8 cellular contexts compared by ENCODE assay signal in genomic region chr7:116862234-116863167, GRCh38. TPM values are rescaled to one million over a fixed set of nuclear protein-coding genes. Genes with fewer than 3 reads are reported as not detected.
DNase-seq lines count a peak whose midpoint lies in the region; ATAC-seq and TF ChIP-seq lines count a peak whose summit lies in the region.

TSS of gene CAPZA2 (plus strand) at chr7:116862587. CDS start at chr7:116862612, 25 bp downstream.

- H3K9me3 Mint-ChIP-seq in naive thymus-derived CD8-positive, alpha-beta T cell: no peaks in the 10 kb centered on the region
- H3K9me3 Mint-ChIP-seq in stimulated activated naive B cell treated with anti-CD40 and anti-IgM and Interleukin-4, amounts not matched to agents 10 μg/mL and 1 μg/mL and 100 μg/mL, for 72 hours: no peaks in the 10 kb centered on the region

- peak within 1 kb of the TSS; percentile 89 for H3K4me3 ChIP-seq in LNCaP clone FGC (ENCODE audit: low read depth, low read length)

- ATAC-seq in naive thymus-derived CD8-positive, alpha-beta T cell: peak; percentile 87 to 92
- peak; percentile 90 for ATAC-seq in stimulated activated naive B cell treated with anti-CD40 and anti-IgM and Interleukin-4, amounts not matched to agents 10 μg/mL and 1 μg/mL and 100 μg/mL, for 72 hours (replicated peaks)

- H3K27ac Mint-ChIP-seq in naive thymus-derived CD8-positive, alpha-beta T cell: peak within 1 kb of the TSS; percentile 92 to 99 (median 98)
- peak within 1 kb of the TSS; percentile 94 for H3K27ac Mint-ChIP-seq in stimulated activated naive B cell treated with anti-CD40 and anti-IgM and Interleukin-4, amounts not matched to agents 10 μg/mL and 1 μg/mL and 100 μg/mL, for 72 hours

- DNase-seq in ELR (ENCODE audit: low read depth) (peak; percentile 89), H4 (ENCODE audit: low spot score) (peak; percentile 87), LNCaP clone FGC (ENCODE audit: low read depth) (peak; percentile 46), RPMI8226 (peak; percentile 98), fibroblast of gingiva (ENCODE audit: low read depth) (peak; percentile 91)
- peak; percentile 86 to 94 for DNase-seq in activated T-helper 1 cell treated with anti-CD3 and anti-CD28 coated beads, Interleukin-2, amount 50 U/mL, for 16 hours (ENCODE audit: low read depth in 1 of 2, low spot score in 1 of 2)
- DNase-seq in naive thymus-derived CD8-positive, alpha-beta T cell: peak; percentile 87 to 100 (median 95)
- peak; percentile 93 for DNase-seq in stimulated activated naive B cell treated with anti-CD40 and anti-IgM and Interleukin-4, amounts not matched to agents 10 μg/mL and 1 μg/mL and 100 μg/mL, for 72 hours

- peaks cover 0 to 2% (median 0%) of the 10 kb centered on the region in 3 donors for H3K36me3 Mint-ChIP-seq in naive thymus-derived CD8-positive, alpha-beta T cell
- H3K36me3 Mint-ChIP-seq in stimulated activated naive B cell treated with anti-CD40 and anti-IgM and Interleukin-4, amounts not matched to agents 10 μg/mL and 1 μg/mL and 100 μg/mL, for 72 hours: peaks cover 3 to 8% of the 10 kb centered on the region in 2 donors

- no peak for TF ChIP-seq CTCF in LNCaP clone FGC (IDR thresholded peaks at IDR 0.05; ENCODE audit: control insufficient read depth, extremely low read depth, insufficient read depth)

- H3K4me1 Mint-ChIP-seq in naive thymus-derived CD8-positive, alpha-beta T cell: peaks cover 9 to 52% (median 44%) of the 10 kb centered on the region in 4 donors
- peaks cover 6 to 27% of the 10 kb centered on the region in 2 donors for H3K4me1 Mint-ChIP-seq in stimulated activated naive B cell treated with anti-CD40 and anti-IgM and Interleukin-4, amounts not matched to agents 10 μg/mL and 1 μg/mL and 100 μg/mL, for 72 hours

- peaks cover 3 to 24% (median 5%) of the 10 kb centered on the region in 5 donors for H3K27me3 Mint-ChIP-seq in naive thymus-derived CD8-positive, alpha-beta T cell
- peaks cover 8 to 23% of the 10 kb centered on the region in 2 donors for H3K27me3 Mint-ChIP-seq in stimulated activated naive B cell treated with anti-CD40 and anti-IgM and Interleukin-4, amounts not matched to agents 10 μg/mL and 1 μg/mL and 100 μg/mL, for 72 hours

- H3K4me3 Mint-ChIP-seq in naive thymus-derived CD8-positive, alpha-beta T cell: peak within 1 kb of the TSS; percentile 95 to 100 (median 97)
- peak within 1 kb of the TSS; percentile 92 to 99 for H3K4me3 Mint-ChIP-seq in stimulated activated naive B cell treated with anti-CD40 and anti-IgM and Interleukin-4, amounts not matched to agents 10 μg/mL and 1 μg/mL and 100 μg/mL, for 72 hours

- POLR2A ChIA-PET in naive thymus-derived CD8-positive, alpha-beta T cell (lab: Charles Lee): interaction anchor here (0.9 to 1.3 kb wide), 2 partner anchors 17 to 91 kb away, joined by 3 to 4 read pairs; no protein-coding TSS in a partner anchor

RNA-seq across cellular contexts. Expression of gene CAPZA2, which starts in this region (rescaled TPM):
- total RNA-seq in H4 (2014; rRNA removed; shearing (Covaris generic)): 120 and 139 TPM in 2 replicates
- total RNA-seq in naive thymus-derived CD8-positive, alpha-beta T cell: 10 to 100 TPM; 88.4 to 94.5 TPM
- 100 to 1,000 TPM; 157 to 190 (median 162) TPM for polyA plus RNA-seq in naive thymus-derived CD8-positive, alpha-beta T cell

Comparison
In these comparisons a context has a peak if more than half of its experiments do, and no peak if none do; other contexts are left out.
1. Peak in every context shown above with its lines: DNase-seq, ATAC-seq and H3K4me3 ChIP-seq.
2. DNase-seq: peak in every context shown above with its lines; median percentile 98 in RPMI8226; 95 in naive thymus-derived CD8-positive, alpha-beta T cell; 93 in stimulated activated naive B cell treated with anti-CD40 and anti-IgM and Interleukin-4, amounts not matched to agents 10 μg/mL and 1 μg/mL and 100 μg/mL, for 72 hours; 91 in fibroblast of gingiva; 90 in activated T-helper 1 cell treated with anti-CD3 and anti-CD28 coated beads, Interleukin-2, amount 50 U/mL, for 16 hours; 89 in ELR; 87 in H4; 46 in LNCaP clone FGC.